In the genomic region with DNA sequence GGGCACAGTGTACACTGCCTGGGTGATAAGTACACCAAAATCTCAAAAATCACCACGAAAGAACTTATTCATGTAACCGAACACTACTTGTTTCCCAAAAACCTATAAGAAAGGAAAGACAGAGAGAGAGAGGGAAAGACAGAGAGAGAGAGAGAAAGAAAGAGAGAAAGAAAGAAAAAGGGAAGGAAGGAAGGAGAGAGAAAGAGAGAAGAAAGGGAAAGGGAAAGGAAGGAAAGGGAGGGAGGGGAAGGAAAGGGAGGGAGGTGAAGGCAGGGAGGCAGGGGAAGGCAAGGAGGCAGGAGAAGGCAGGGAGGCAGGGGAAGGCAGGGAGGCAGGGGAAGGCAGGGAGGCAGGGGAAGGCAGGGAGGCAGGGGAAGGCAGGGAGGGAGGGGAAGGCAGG, we compare ENCODE assay signal across 1 cellular context.
TF ChIP-seq lines count a peak whose summit lies in the region.

No MANE protein-coding gene starts in this region.

TF ChIP-seq in IMR-90, 13 proteins besides CTCF, POLR2A, EP300 and RAD21:
- TF ChIP-seq MAZ (IDR thresholded peaks at IDR 0.05; ENCODE audit: borderline replicate concordance, low read depth, low read length) (no peak), CHD1 (IDR thresholded peaks at IDR 0.05; ENCODE audit: low read depth, low read length) (no peak), RCOR1 (IDR thresholded peaks at IDR 0.05; ENCODE audit: insufficient replicate concordance, low read length) (no peak), MAFK (IDR thresholded peaks at IDR 0.05; ENCODE audit: low read depth, low read length) (no peak), RFX5 (IDR thresholded peaks at IDR 0.05; ENCODE audit: low read depth, low read length) (no peak), BHLHE40 (IDR thresholded peaks at IDR 0.05; ENCODE audit: low read depth, low read length) (no peak), NFE2L2 (IDR thresholded peaks at IDR 0.05; ENCODE audit: low read depth, low read length) (no peak), SMC3 (IDR thresholded peaks at IDR 0.05; ENCODE audit: low read depth, low read length) (no peak), FOS (IDR thresholded peaks at IDR 0.05; ENCODE audit: low read depth, low read length) (no peak), MXI1 (IDR thresholded peaks at IDR 0.05; ENCODE audit: borderline replicate concordance, low read depth, low read length) (no peak), CEBPB (IDR thresholded peaks at IDR 0.05; ENCODE audit: low read depth, low read length) (no peak)
- TF ChIP-seq, protein P1, sequence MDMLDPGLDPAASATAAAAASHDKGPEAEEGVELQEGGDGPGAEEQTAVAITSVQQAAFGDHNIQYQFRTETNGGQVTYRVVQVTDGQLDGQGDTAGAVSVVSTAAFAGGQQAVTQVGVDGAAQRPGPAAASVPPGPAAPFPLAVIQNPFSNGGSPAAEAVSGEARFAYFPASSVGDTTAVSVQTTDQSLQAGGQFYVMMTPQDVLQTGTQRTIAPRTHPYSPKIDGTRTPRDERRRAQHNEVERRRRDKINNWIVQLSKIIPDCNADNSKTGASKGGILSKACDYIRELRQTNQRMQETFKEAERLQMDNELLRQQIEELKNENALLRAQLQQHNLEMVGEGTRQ (IDR thresholded peaks at IDR 0.05; ENCODE audit: low read depth, low read length) = no peak
- TF ChIP-seq, protein P2, sequence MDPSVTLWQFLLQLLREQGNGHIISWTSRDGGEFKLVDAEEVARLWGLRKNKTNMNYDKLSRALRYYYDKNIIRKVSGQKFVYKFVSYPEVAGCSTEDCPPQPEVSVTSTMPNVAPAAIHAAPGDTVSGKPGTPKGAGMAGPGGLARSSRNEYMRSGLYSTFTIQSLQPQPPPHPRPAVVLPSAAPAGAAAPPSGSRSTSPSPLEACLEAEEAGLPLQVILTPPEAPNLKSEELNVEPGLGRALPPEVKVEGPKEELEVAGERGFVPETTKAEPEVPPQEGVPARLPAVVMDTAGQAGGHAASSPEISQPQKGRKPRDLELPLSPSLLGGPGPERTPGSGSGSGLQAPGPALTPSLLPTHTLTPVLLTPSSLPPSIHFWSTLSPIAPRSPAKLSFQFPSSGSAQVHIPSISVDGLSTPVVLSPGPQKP (IDR thresholded peaks at IDR 0.05; ENCODE audit: borderline replicate concordance, low read depth, low read length) = no peak
